Comparison of ENCODE assay signal across 1 cellular context in genomic region chr3:150104564-150104963, GRCh38.
TF ChIP-seq lines count a peak whose summit lies in the region.

No MANE protein-coding gene starts in this region.

TF ChIP-seq in SK-N-SH treated with all-trans-retinoic acid at 6 μM for 48 hours, 23 proteins besides CTCF, POLR2A, EP300 and RAD21 (continued from another document):
- no peak for TF ChIP-seq PATZ1 (CRISPR knock-in tag; IDR thresholded peaks at IDR 0.05; ENCODE audit: borderline replicate concordance)
- no peak for TF ChIP-seq SNAI2 (CRISPR knock-in tag; IDR thresholded peaks at IDR 0.05)
